24 cellular contexts compared by ENCODE assay signal in genomic region chr13:106506286-106506685, GRCh38. TPM values are rescaled to one million over a fixed set of nuclear protein-coding genes. Genes with fewer than 3 reads are reported as not detected.
DNase-seq lines count a peak whose midpoint lies in the region; ATAC-seq, FAIRE-seq and TF ChIP-seq lines count a peak whose summit lies in the region.
"Had no signal": no experiment of that assay in that cellular context is flagged by ENCODE, and none has a peak within 500 bp of the region (broad histone marks: within the 10 kb centered on the region; RNA-seq: fewer than 3 reads in every experiment).

No MANE protein-coding gene starts in this region.

- FAIRE-seq in H54 (lab: Jason Lieb, UNC) (peak; percentile 50), astrocyte (lab: Jason Lieb, UNC) (no peak)
- FAIRE-seq: A204.1, HepG2 had no signal

- DNase-seq in H54 (ENCODE audit: insufficient read length, low spot score) = no peak
- no peak for DNase-seq in astrocyte (ENCODE audit: low read depth)
- peak; percentile 27 for DNase-seq in globus pallidus (ENCODE audit: low spot score)
- peak; percentile 67 for DNase-seq in superior temporal gyrus (ENCODE audit: extremely low spot score)
- DNase-seq in activated T-cell treated with anti-CD3 and anti-CD28 coated beads, Interleukin-2, amount 50 U/mL, for 24 hours = no peak
- DNase-seq: CD4-positive, alpha-beta memory T cell; COR-L47; DMS53; H7; Karpas-422; MV-4-11; NCI-H1105; NCI-H1436 treated with DMSO at 0.1 percent for 48 hours; NCI-H1930; NCI-H2107; NCI-H446 treated with DMSO at 0.1 percent for 48 hours; NCI-H526; RPMI8226; SHP77 had no signal

- no peak overlapping the region for H3K4me2 ChIP-seq in astrocyte (ENCODE audit: low read length)
- H3K4me2 ChIP-seq: BLaER1 had no signal

- H3K27ac ChIP-seq in astrocyte (ENCODE audit: low read depth, low read length) = no peak overlapping the region
- H3K27ac ChIP-seq: BLaER1 had no signal

- no peak for TF ChIP-seq CTCF in astrocyte (IDR thresholded peaks at IDR 0.05; ENCODE audit: insufficient read depth, low read depth, low read length)

- H3K9ac ChIP-seq in astrocyte (ENCODE audit: low read length) = no peak overlapping the region
- H3K9ac ChIP-seq: BLaER1 had no signal

- H3K4me1 Mint-ChIP-seq in astrocyte (ENCODE audit: low read depth, unreplicated experiment) = peaks cover 38% of the 10 kb centered on the region
- H3K4me1 Mint-ChIP-seq in activated T-cell treated with anti-CD3 and anti-CD28 coated beads, Interleukin-2, amount 50 U/mL, for 24 hours (ENCODE audit: low read depth) = peaks cover 2% of the 10 kb centered on the region
- H3K4me1 Mint-ChIP-seq in activated T-helper 17 cell treated with anti-CD3 and anti-CD28 coated beads, Interleukin-2, amount 50 U/mL, for 72 hours = no peaks in the 10 kb centered on the region

- no peaks in the 10 kb centered on the region for H3K9me3 ChIP-seq in astrocyte (ENCODE audit: insufficient read depth, low read depth, low read length)
- H3K9me3 ChIP-seq: BLaER1 had no signal

- peaks cover 19% of the 10 kb centered on the region for H3K36me3 ChIP-seq in astrocyte (ENCODE audit: insufficient read depth, low read length)

- no peak overlapping the region for H3K4me3 Mint-ChIP-seq in astrocyte (ENCODE audit: unreplicated experiment)
- H3K4me3 Mint-ChIP-seq in activated T-cell treated with anti-CD3 and anti-CD28 coated beads, Interleukin-2, amount 50 U/mL, for 24 hours = no peak overlapping the region
- H3K4me3 Mint-ChIP-seq in activated T-helper 17 cell treated with anti-CD3 and anti-CD28 coated beads, Interleukin-2, amount 50 U/mL, for 72 hours = no peak overlapping the region
- H3K4me3 Mint-ChIP-seq: CD4-positive, alpha-beta memory T cell had no signal

- ATAC-seq in GM18498 (IDR thresholded peaks at IDR 0.05; ENCODE audit: unreplicated experiment) = no peak
- no peak for ATAC-seq in activated T-helper 17 cell treated with anti-CD3 and anti-CD28 coated beads, Interleukin-2, amount 50 U/mL, for 72 hours (replicated peaks)
- ATAC-seq: HepG2 had no signal

- H3K27me3 ChIP-seq in astrocyte (ENCODE audit: insufficient read depth, low read length) = no peaks in the 10 kb centered on the region
- H3K27me3 ChIP-seq: BLaER1 had no signal

- peaks cover 35% of the 10 kb centered on the region for H3K4me1 ChIP-seq in astrocyte (ENCODE audit: insufficient read depth, low read length)

- peaks cover 92% of the 10 kb centered on the region for H3K79me2 ChIP-seq in astrocyte (ENCODE audit: insufficient read depth, low read length)

- no peak overlapping the region for H2AFZ ChIP-seq in astrocyte (ENCODE audit: low read depth, low read length)

- H3K9me3 Mint-ChIP-seq in astrocyte (ENCODE audit: unreplicated experiment) = no peaks in the 10 kb centered on the region
- no peaks in the 10 kb centered on the region for H3K9me3 Mint-ChIP-seq in activated T-cell treated with anti-CD3 and anti-CD28 coated beads, Interleukin-2, amount 50 U/mL, for 24 hours
- H3K9me3 Mint-ChIP-seq in activated T-helper 17 cell treated with anti-CD3 and anti-CD28 coated beads, Interleukin-2, amount 50 U/mL, for 72 hours = no peaks in the 10 kb centered on the region
- H3K9me3 Mint-ChIP-seq: CD4-positive, alpha-beta memory T cell had no signal

- H3K36me3 Mint-ChIP-seq in astrocyte (ENCODE audit: low read depth, unreplicated experiment) = peaks cover 8% of the 10 kb centered on the region
- H3K36me3 Mint-ChIP-seq in activated T-cell treated with anti-CD3 and anti-CD28 coated beads, Interleukin-2, amount 50 U/mL, for 24 hours (ENCODE audit: low read depth) = no peaks in the 10 kb centered on the region
- no peaks in the 10 kb centered on the region for H3K36me3 Mint-ChIP-seq in activated T-helper 17 cell treated with anti-CD3 and anti-CD28 coated beads, Interleukin-2, amount 50 U/mL, for 72 hours (ENCODE audit: low read depth)
- H3K36me3 Mint-ChIP-seq: CD4-positive, alpha-beta memory T cell had no signal

- TF ChIP-seq POLR2A in H54 (IDR thresholded peaks at IDR 0.05; ENCODE audit: low read depth, low read length) = no peak

- H3K27me3 Mint-ChIP-seq in astrocyte (ENCODE audit: low read depth, unreplicated experiment) = no peaks in the 10 kb centered on the region
- peaks cover 23% of the 10 kb centered on the region for H3K27me3 Mint-ChIP-seq in activated T-cell treated with anti-CD3 and anti-CD28 coated beads, Interleukin-2, amount 50 U/mL, for 24 hours
- H3K27me3 Mint-ChIP-seq in activated T-helper 17 cell treated with anti-CD3 and anti-CD28 coated beads, Interleukin-2, amount 50 U/mL, for 72 hours = peaks cover 17% of the 10 kb centered on the region

- peak overlapping the region; percentile 47 for H3K27ac Mint-ChIP-seq in astrocyte (ENCODE audit: unreplicated experiment)
- no peak overlapping the region for H3K27ac Mint-ChIP-seq in activated T-cell treated with anti-CD3 and anti-CD28 coated beads, Interleukin-2, amount 50 U/mL, for 24 hours
- no peak overlapping the region for H3K27ac Mint-ChIP-seq in activated T-helper 17 cell treated with anti-CD3 and anti-CD28 coated beads, Interleukin-2, amount 50 U/mL, for 72 hours
- H3K27ac Mint-ChIP-seq: CD4-positive, alpha-beta memory T cell had no signal

- H4K20me1 ChIP-seq in astrocyte (ENCODE audit: insufficient read depth, low read length) = peaks cover 7% of the 10 kb centered on the region

- H3K4me3 ChIP-seq in astrocyte (ENCODE audit: insufficient read depth, low read depth, low read length) = no peak overlapping the region
- H3K4me3 ChIP-seq: BLaER1 had no signal

RNA-seq across cellular contexts. Expression of gene EFNB2, which starts 29.2 kb away (rescaled TPM):
- 93.2 and 93.4 TPM in 2 replicates for total RNA-seq in astrocyte
- total RNA-seq in activated T-helper 17 cell treated with anti-CD3 and anti-CD28 coated beads, Interleukin-2, amount 50 U/mL, for 72 hours = under 1 TPM in 1 of 2 donors, not detected in 1; 0.08 TPM

Comparison
In these comparisons a context has a peak if more than half of its experiments do, and no peak if none do; other contexts are left out.
1. DNase-seq: peak in globus pallidus (single experiment) and superior temporal gyrus (single experiment); none in H54 (single experiment), astrocyte (single experiment) and activated T-cell treated with anti-CD3 and anti-CD28 coated beads, Interleukin-2, amount 50 U/mL, for 24 hours (single experiment).
2. RNA of gene EFNB2, which starts 29.2 kb away (total RNA-seq): 93.2 to 93.4 TPM in astrocyte; 0.08 TPM in activated T-helper 17 cell treated with anti-CD3 and anti-CD28 coated beads, Interleukin-2, amount 50 U/mL, for 72 hours; every median in the first group is over 10 times any median in the second.